ENCODE assay signal across 1 cellular context in the genomic region with DNA sequence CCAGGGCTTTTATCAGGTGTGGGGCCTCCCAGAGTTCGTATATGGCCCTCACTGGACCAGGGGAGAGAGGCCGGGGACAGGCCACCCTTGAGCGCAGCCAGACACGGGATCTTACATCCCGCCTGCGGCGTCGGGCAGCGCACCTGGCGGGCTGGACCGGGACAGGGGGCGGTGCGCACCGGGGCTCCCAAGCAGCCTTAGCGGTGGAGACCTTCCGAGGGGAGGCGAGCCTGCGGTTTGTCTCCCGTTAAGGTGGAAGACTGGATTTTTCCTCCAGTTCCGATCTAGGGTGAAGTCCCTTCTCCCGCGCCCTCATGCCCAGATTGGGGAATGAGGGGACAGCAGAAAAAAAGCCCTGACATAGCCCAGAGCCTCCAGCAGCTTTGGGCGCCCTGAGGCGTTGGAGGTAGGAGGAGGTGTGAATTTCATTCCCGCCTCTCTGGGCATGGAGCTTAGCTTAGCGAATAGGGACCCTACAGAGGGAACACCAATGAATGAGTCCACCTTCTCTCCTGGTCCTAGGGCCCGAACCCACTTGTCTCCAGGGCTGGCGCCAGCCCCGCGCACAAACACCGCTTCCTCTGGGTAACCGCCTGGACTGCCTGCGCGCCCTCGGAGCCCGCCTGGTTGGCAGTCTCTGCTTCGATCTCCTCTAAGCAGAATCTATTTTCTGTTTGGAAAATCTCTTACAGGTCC.
TF ChIP-seq lines count a peak whose summit lies in the region.

No MANE protein-coding gene starts in this region.

TF ChIP-seq in GM12878, 131 proteins besides CTCF, POLR2A, EP300 and RAD21:
- TF ChIP-seq, protein P1, sequence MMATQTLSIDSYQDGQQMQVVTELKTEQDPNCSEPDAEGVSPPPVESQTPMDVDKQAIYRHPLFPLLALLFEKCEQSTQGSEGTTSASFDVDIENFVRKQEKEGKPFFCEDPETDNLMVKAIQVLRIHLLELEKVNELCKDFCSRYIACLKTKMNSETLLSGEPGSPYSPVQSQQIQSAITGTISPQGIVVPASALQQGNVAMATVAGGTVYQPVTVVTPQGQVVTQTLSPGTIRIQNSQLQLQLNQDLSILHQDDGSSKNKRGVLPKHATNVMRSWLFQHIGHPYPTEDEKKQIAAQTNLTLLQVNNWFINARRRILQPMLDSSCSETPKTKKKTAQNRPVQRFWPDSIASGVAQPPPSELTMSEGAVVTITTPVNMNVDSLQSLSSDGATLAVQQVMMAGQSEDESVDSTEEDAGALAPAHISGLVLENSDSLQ (IDR thresholded peaks at IDR 0.05): no peak
- TF ChIP-seq IKZF1 (conservative IDR thresholded peaks at IDR 0.05) (no peak), TCF7 (IDR thresholded peaks at IDR 0.05; ENCODE audit: borderline replicate concordance) (no peak), RB1 (IDR thresholded peaks at IDR 0.05; ENCODE audit: borderline replicate concordance) (no peak)
- TF ChIP-seq, protein P2, sequence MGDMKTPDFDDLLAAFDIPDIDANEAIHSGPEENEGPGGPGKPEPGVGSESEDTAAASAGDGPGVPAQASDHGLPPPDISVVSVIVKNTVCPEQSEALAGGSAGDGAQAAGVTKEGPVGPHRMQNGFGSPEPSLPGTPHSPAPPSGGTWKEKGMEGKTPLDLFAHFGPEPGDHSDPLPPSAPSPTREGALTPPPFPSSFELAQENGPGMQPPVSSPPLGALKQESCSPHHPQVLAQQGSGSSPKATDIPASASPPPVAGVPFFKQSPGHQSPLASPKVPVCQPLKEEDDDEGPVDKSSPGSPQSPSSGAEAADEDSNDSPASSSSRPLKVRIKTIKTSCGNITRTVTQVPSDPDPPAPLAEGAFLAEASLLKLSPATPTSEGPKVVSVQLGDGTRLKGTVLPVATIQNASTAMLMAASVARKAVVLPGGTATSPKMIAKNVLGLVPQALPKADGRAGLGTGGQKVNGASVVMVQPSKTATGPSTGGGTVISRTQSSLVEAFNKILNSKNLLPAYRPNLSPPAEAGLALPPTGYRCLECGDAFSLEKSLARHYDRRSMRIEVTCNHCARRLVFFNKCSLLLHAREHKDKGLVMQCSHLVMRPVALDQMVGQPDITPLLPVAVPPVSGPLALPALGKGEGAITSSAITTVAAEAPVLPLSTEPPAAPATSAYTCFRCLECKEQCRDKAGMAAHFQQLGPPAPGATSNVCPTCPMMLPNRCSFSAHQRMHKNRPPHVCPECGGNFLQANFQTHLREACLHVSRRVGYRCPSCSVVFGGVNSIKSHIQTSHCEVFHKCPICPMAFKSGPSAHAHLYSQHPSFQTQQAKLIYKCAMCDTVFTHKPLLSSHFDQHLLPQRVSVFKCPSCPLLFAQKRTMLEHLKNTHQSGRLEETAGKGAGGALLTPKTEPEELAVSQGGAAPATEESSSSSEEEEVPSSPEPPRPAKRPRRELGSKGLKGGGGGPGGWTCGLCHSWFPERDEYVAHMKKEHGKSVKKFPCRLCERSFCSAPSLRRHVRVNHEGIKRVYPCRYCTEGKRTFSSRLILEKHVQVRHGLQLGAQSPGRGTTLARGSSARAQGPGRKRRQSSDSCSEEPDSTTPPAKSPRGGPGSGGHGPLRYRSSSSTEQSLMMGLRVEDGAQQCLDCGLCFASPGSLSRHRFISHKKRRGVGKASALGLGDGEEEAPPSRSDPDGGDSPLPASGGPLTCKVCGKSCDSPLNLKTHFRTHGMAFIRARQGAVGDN (IDR thresholded peaks at IDR 0.05): no peak
- TF ChIP-seq, protein P3, sequence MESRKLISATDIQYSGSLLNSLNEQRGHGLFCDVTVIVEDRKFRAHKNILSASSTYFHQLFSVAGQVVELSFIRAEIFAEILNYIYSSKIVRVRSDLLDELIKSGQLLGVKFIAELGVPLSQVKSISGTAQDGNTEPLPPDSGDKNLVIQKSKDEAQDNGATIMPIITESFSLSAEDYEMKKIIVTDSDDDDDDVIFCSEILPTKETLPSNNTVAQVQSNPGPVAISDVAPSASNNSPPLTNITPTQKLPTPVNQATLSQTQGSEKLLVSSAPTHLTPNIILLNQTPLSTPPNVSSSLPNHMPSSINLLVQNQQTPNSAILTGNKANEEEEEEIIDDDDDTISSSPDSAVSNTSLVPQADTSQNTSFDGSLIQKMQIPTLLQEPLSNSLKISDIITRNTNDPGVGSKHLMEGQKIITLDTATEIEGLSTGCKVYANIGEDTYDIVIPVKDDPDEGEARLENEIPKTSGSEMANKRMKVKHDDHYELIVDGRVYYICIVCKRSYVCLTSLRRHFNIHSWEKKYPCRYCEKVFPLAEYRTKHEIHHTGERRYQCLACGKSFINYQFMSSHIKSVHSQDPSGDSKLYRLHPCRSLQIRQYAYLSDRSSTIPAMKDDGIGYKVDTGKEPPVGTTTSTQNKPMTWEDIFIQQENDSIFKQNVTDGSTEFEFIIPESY (IDR thresholded peaks at IDR 0.05): no peak
- TF ChIP-seq, protein P4, sequence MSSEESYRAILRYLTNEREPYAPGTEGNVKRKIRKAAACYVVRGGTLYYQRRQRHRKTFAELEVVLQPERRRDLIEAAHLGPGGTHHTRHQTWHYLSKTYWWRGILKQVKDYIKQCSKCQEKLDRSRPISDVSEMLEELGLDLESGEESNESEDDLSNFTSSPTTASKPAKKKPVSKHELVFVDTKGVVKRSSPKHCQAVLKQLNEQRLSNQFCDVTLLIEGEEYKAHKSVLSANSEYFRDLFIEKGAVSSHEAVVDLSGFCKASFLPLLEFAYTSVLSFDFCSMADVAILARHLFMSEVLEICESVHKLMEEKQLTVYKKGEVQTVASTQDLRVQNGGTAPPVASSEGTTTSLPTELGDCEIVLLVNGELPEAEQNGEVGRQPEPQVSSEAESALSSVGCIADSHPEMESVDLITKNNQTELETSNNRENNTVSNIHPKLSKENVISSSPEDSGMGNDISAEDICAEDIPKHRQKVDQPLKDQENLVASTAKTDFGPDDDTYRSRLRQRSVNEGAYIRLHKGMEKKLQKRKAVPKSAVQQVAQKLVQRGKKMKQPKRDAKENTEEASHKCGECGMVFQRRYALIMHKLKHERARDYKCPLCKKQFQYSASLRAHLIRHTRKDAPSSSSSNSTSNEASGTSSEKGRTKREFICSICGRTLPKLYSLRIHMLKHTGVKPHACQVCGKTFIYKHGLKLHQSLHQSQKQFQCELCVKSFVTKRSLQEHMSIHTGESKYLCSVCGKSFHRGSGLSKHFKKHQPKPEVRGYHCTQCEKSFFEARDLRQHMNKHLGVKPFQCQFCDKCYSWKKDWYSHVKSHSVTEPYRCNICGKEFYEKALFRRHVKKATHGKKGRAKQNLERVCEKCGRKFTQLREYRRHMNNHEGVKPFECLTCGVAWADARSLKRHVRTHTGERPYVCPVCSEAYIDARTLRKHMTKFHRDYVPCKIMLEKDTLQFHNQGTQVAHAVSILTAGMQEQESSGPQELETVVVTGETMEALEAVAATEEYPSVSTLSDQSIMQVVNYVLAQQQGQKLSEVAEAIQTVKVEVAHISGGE (CRISPR knock-in tag; IDR thresholded peaks at IDR 0.05): no peak
